ENCODE assay signal across 1 cellular context in genomic region chr3:49358884-49359225, GRCh38.
TF ChIP-seq lines count a peak whose summit lies in the region.

No MANE protein-coding gene starts in this region.

TF ChIP-seq in HEK293, 187 proteins besides CTCF, POLR2A, EP300 and RAD21:
- TF ChIP-seq KLF1 (tag by site-specific recombination; IDR thresholded peaks at IDR 0.05) (no peak), ZNF398 (tag by site-specific recombination; IDR thresholded peaks at IDR 0.05) (0 out of 2 replicates have a peak, but pooled peaks have one; percentile 4), ZNF341 (tag by site-specific recombination; IDR thresholded peaks at IDR 0.05; ENCODE audit: low read depth) (peak; percentile 6; the same call in 1 of the 2 replicates), ZNF2 (tag by site-specific recombination; IDR thresholded peaks at IDR 0.05) (peak; percentile 13; the same call in 1 of the 2 replicates), PRDM10 (tag by site-specific recombination; IDR thresholded peaks at IDR 0.05) (peak; percentile 52; the same call in 1 of the 2 replicates), ZNF692 (tag by site-specific recombination; IDR thresholded peaks at IDR 0.05) (peak; percentile 8; the same call in 1 of the 2 replicates), HIC1 (tag by site-specific recombination; IDR thresholded peaks at IDR 0.05) (no peak), ZBTB20 (tag by site-specific recombination; IDR thresholded peaks at IDR 0.05) (peak; percentile 25; the same call in 1 of the 2 replicates), KLF10 (tag by site-specific recombination; IDR thresholded peaks at IDR 0.05) (no peak), ZBTB48 (tag by site-specific recombination; IDR thresholded peaks at IDR 0.05) (0 out of 2 replicates have a peak, but pooled peaks have one; percentile 3), ZNF121 (tag by site-specific recombination; IDR thresholded peaks at IDR 0.05) (no peak)
